8 cellular contexts compared by ENCODE assay signal in genomic region chr6:35522660-35523658, GRCh38. TPM values are rescaled to one million over a fixed set of nuclear protein-coding genes. Genes with fewer than 3 reads are reported as not detected.
DNase-seq lines count a peak whose midpoint lies in the region; ATAC-seq and TF ChIP-seq lines count a peak whose summit lies in the region.

No MANE protein-coding gene starts in this region.

- H3K36me3 Mint-ChIP-seq in activated T-cell treated with anti-CD3 and anti-CD28 coated beads, Interleukin-2, amount 50 U/mL, for 4 hours (ENCODE audit: insufficient read depth): no peaks in the 10 kb centered on the region

- no peaks in the 10 kb centered on the region for H4K20me1 ChIP-seq in OCI-LY1 (ENCODE audit: insufficient read depth, low read length)
- H4K20me1 ChIP-seq in fibroblast of lung (ENCODE audit: control insufficient read depth, extremely low read depth, insufficient read depth, low read length): no peaks in the 10 kb centered on the region
- H4K20me1 ChIP-seq in neural cell (ENCODE audit: insufficient read depth): no peaks in the 10 kb centered on the region

- H3K9ac ChIP-seq in OCI-LY1 (ENCODE audit: low read length) (no peak overlapping the region), fibroblast of lung (ENCODE audit: insufficient read depth, low read length) (no peak overlapping the region), neural cell (ENCODE audit: low read length) (no peak overlapping the region)

- no peaks in the 10 kb centered on the region for H3F3A ChIP-seq in OCI-LY1 (ENCODE audit: insufficient read depth, low read length)
- H3F3A ChIP-seq in neural cell (ENCODE audit: insufficient read depth, low read length, poor library complexity, severe bottlenecking): no peaks in the 10 kb centered on the region

- H3K27ac ChIP-seq in OCI-LY1 (ENCODE audit: low read depth, low read length, poor library complexity, severe bottlenecking): no peak overlapping the region
- no peak overlapping the region for H3K27ac ChIP-seq in fibroblast of lung (ENCODE audit: insufficient read depth, low read length)
- H3K27ac ChIP-seq in neural cell (ENCODE audit: low read length): no peak overlapping the region

- H3K9me3 Mint-ChIP-seq in activated T-cell treated with anti-CD3 and anti-CD28 coated beads, Interleukin-2, amount 50 U/mL, for 4 hours: no peaks in the 10 kb centered on the region

- peak overlapping the region; percentile 4; the same call in 1 of the 2 replicates for H2AFZ ChIP-seq in OCI-LY1 (ENCODE audit: low read length)
- peak overlapping the region; percentile 77 for H2AFZ ChIP-seq in fibroblast of lung (ENCODE audit: low read length)
- H2AFZ ChIP-seq in neural cell (ENCODE audit: low read depth, low read length): no peak overlapping the region

- H3K27me3 ChIP-seq in OCI-LY1 (ENCODE audit: insufficient read depth, low read length): no peaks in the 10 kb centered on the region
- peaks cover 5% of the 10 kb centered on the region for H3K27me3 ChIP-seq in fibroblast of lung (ENCODE audit: control insufficient read depth, insufficient read depth, low read length)
- no peaks in the 10 kb centered on the region for H3K27me3 ChIP-seq in neural cell (ENCODE audit: insufficient read depth, low read depth, low read length)

- H3K4me1 ChIP-seq in OCI-LY1 (ENCODE audit: insufficient read depth, low read length, severe bottlenecking) (peaks cover 9% of the 10 kb centered on the region), fibroblast of lung (ENCODE audit: control insufficient read depth, extremely low read depth, insufficient read depth, low read length) (no peaks in the 10 kb centered on the region)

- H3K4me2 ChIP-seq in OCI-LY1 (ENCODE audit: low read length): peak overlapping the region; percentile 59
- H3K4me2 ChIP-seq in fibroblast of lung (ENCODE audit: extremely low read depth, insufficient read depth, low read length): peak overlapping the region; percentile 71
- H3K4me2 ChIP-seq in neural cell (ENCODE audit: low read length): no peak overlapping the region

- TF ChIP-seq CTCF in OCI-LY1 (IDR thresholded peaks at IDR 0.05; ENCODE audit: low read length) (peak; percentile 96), fibroblast of lung (conservative IDR thresholded peaks at IDR 0.05 in 1 of 2, IDR thresholded peaks at IDR 0.05 in 1 of 2; ENCODE audit: low read depth in 1 of 2, low read length in 2 of 2) (peak; percentile 87 to 91), neural cell (IDR thresholded peaks at IDR 0.05; ENCODE audit: poor library complexity, severe bottlenecking) (peak; percentile 59)

- ATAC-seq in activated T-cell treated with anti-CD3 and anti-CD28 coated beads, Interleukin-2, amount 50 U/mL, for 4 hours: peak; percentile 91 to 92
- ATAC-seq in GM21526 (IDR thresholded peaks at IDR 0.05; ENCODE audit: low FRiP score, unreplicated experiment): no peak

- TF ChIP-seq EP300 in neural cell (conservative IDR thresholded peaks at IDR 0.05; ENCODE audit: poor library complexity, severe bottlenecking): no peak

- DNase-seq in DMS53 treated with DMSO at 0.1 percent for 48 hours (lab: John Stamatoyannopoulos, UW; ENCODE audit: unreplicated experiment) (peak; percentile 36), HPDE6-E6E7 (ENCODE audit: extremely low spot score) (peak; percentile 87), fibroblast of lung (ENCODE audit: low read depth in 2 of 2) (peak; percentile 42 to 59)
- DNase-seq in activated T-cell treated with anti-CD3 and anti-CD28 coated beads, Interleukin-2, amount 50 U/mL, for 4 hours: peak; percentile 78
- DNase-seq in stimulated activated naive CD4-positive, alpha-beta T cell treated with Interleukin-2 at 50 U/mL for 16 hours (lab: John Stamatoyannopoulos, UW): peak; percentile 66

- TF ChIP-seq RAD21 in neural cell (conservative IDR thresholded peaks at IDR 0.05): peak; percentile 53

- H3K4me3 Mint-ChIP-seq in activated T-cell treated with anti-CD3 and anti-CD28 coated beads, Interleukin-2, amount 50 U/mL, for 4 hours: peak overlapping the region; percentile 72

- H3K36me3 ChIP-seq in OCI-LY1 (ENCODE audit: insufficient read depth, low read length) (no peaks in the 10 kb centered on the region), fibroblast of lung (ENCODE audit: control insufficient read depth, insufficient read depth, low read length) (no peaks in the 10 kb centered on the region), neural cell (ENCODE audit: insufficient read depth, low read length) (no peaks in the 10 kb centered on the region)

- no peaks in the 10 kb centered on the region for H3K9me2 ChIP-seq in OCI-LY1 (ENCODE audit: low read depth, low read length)
- H3K9me2 ChIP-seq in neural cell (ENCODE audit: insufficient read depth, low read length): no peaks in the 10 kb centered on the region

- H3K4me3 ChIP-seq in OCI-LY1 (ENCODE audit: low read depth, low read length, poor library complexity, severe bottlenecking): peak overlapping the region; percentile 29
- peak overlapping the region in 3 of 4 experiments; percentile 10 to 38 (median 30) for H3K4me3 ChIP-seq in fibroblast of lung (replicated peaks in 1 of 4; ENCODE audit: control extremely low read depth in 1 of 4, insufficient read depth in 1 of 4, low read depth in 3 of 4, low read length in 4 of 4)
- H3K4me3 ChIP-seq in neural cell (ENCODE audit: low read length): no peak overlapping the region

- H3K79me2 ChIP-seq in OCI-LY1 (ENCODE audit: insufficient read depth, low read length): no peaks in the 10 kb centered on the region
- no peaks in the 10 kb centered on the region for H3K79me2 ChIP-seq in fibroblast of lung (ENCODE audit: control insufficient read depth, insufficient read depth, low read length)
- H3K79me2 ChIP-seq in neural cell (replicated peaks; ENCODE audit: insufficient read depth, low read length): no peaks in the 10 kb centered on the region

- H3K4me1 Mint-ChIP-seq in activated T-cell treated with anti-CD3 and anti-CD28 coated beads, Interleukin-2, amount 50 U/mL, for 4 hours (ENCODE audit: low read depth): peaks cover 19% of the 10 kb centered on the region

- H3K9me3 ChIP-seq in OCI-LY1 (ENCODE audit: low read length): no peaks in the 10 kb centered on the region
- H3K9me3 ChIP-seq in fibroblast of lung (ENCODE audit: control insufficient read depth, insufficient read depth, low read depth, low read length): no peaks in the 10 kb centered on the region
- H3K9me3 ChIP-seq in neural cell (ENCODE audit: low read length): no peaks in the 10 kb centered on the region

- no peaks in the 10 kb centered on the region for H3K27me3 Mint-ChIP-seq in activated T-cell treated with anti-CD3 and anti-CD28 coated beads, Interleukin-2, amount 50 U/mL, for 4 hours (ENCODE audit: low read depth)

TF ChIP-seq in neural cell, 6 proteins besides CTCF, POLR2A, EP300 and RAD21:
- TF ChIP-seq SMC3 (conservative IDR thresholded peaks at IDR 0.05; ENCODE audit: poor library complexity) (peak; percentile 50), POLR2AphosphoS5 (IDR thresholded peaks at IDR 0.05) (no peak)
TF ChIP-seq in neural cell: peak in this region for 1.

RNA-seq across cellular contexts. Expression of gene TULP1, which starts 10.3 kb away (rescaled TPM):
- not detected for total RNA-seq in activated T-cell treated with anti-CD3 and anti-CD28 coated beads, Interleukin-2, amount 50 U/mL, for 4 hours
- not detected in 2 replicates for total RNA-seq in fibroblast of lung
- polyA plus RNA-seq in fibroblast of lung (not detected in 2 replicates), neural cell (0.14 TPM in 1 of 2 replicates, not detected in the other)
- 0.06 TPM in 1 of 2 replicates, not detected in the other for polyA plus RNA-seq in fibroblast of lung (2012)
- polyA minus RNA-seq in fibroblast of lung (ENCODE audit: low replicate concordance) (not detected in 2 replicates), neural cell (not detected in 2 replicates)

RNA-seq across cellular contexts. Expression of gene TEAD3, which starts 26.1 kb away (rescaled TPM):
- total RNA-seq in activated T-cell treated with anti-CD3 and anti-CD28 coated beads, Interleukin-2, amount 50 U/mL, for 4 hours: 1 to 10 TPM in 2 of 3 donors, under 1 TPM in 1; 0.94 to 2.2 (median 1.4) TPM
- total RNA-seq in fibroblast of lung: 7.7 and 9.6 TPM in 2 replicates
- 25.8 and 26.7 TPM in 2 replicates for polyA plus RNA-seq in fibroblast of lung
- polyA plus RNA-seq in fibroblast of lung (2012): 38.2 and 42.1 TPM in 2 replicates
- 54.4 and 56.2 TPM in 2 replicates for polyA minus RNA-seq in fibroblast of lung (ENCODE audit: low replicate concordance)
- polyA plus RNA-seq in neural cell: 0.10 and 0.42 TPM in 2 replicates
- 0.23 TPM in 1 of 2 replicates, not detected in the other for polyA minus RNA-seq in neural cell

RNA-seq across cellular contexts. Expression of gene RPL10A, which starts 54.8 kb away (rescaled TPM):
- total RNA-seq in activated T-cell treated with anti-CD3 and anti-CD28 coated beads, Interleukin-2, amount 50 U/mL, for 4 hours: 1,000 to 10,000 TPM; 1,745 to 1,992 (median 1,956) TPM
- 1,754 and 2,463 TPM in 2 replicates for total RNA-seq in fibroblast of lung
- polyA plus RNA-seq in fibroblast of lung (1,911 and 1,987 TPM in 2 replicates), neural cell (997 and 1,049 TPM in 2 replicates)
- 1,928 and 1,990 TPM in 2 replicates for polyA plus RNA-seq in fibroblast of lung (2012)
- polyA minus RNA-seq in fibroblast of lung (ENCODE audit: low replicate concordance) (961 and 1,095 TPM in 2 replicates), neural cell (408 and 429 TPM in 2 replicates)

Comparison
In these comparisons a context has a peak if more than half of its experiments do, and no peak if none do; other contexts are left out.
1. DNase-seq: peak in every context shown above with its lines; median percentile 87 in HPDE6-E6E7; 78 in activated T-cell treated with anti-CD3 and anti-CD28 coated beads, Interleukin-2, amount 50 U/mL, for 4 hours; 66 in stimulated activated naive CD4-positive, alpha-beta T cell treated with Interleukin-2 at 50 U/mL for 16 hours; 50 in fibroblast of lung; 36 in DMS53 treated with DMSO at 0.1 percent for 48 hours.